In genomic region chr13:29888306-29888705, GRCh38 we compare ENCODE assay signal across 21 cellular contexts. TPM values are rescaled to one million over a fixed set of nuclear protein-coding genes. Genes with fewer than 3 reads are reported as not detected.
DNase-seq lines count a peak whose midpoint lies in the region; ATAC-seq and TF ChIP-seq lines count a peak whose summit lies in the region.
"Had no signal": no experiment of that assay in that cellular context is flagged by ENCODE, and none has a peak within 500 bp of the region (broad histone marks: within the 10 kb centered on the region; RNA-seq: fewer than 3 reads in every experiment).

No MANE protein-coding gene starts in this region.

- no peak overlapping the region for H3K4me3 Mint-ChIP-seq in activated T-cell treated with anti-CD3 and anti-CD28 coated beads, Interleukin-2, amount 50 U/mL, for 24 hours
- H3K4me3 Mint-ChIP-seq: activated CD8-positive, alpha-beta T cell treated with anti-CD3 and anti-CD28 coated beads for 36 hours; naive B cell; stimulated activated memory B cell treated with anti-CD40 and anti-IgM and Interleukin-4, amounts not matched to agents 10 μg/mL and 1 μg/mL and 100 μg/mL, for 72 hours; T-cell had no signal

- H3K4me3 ChIP-seq in gastroesophageal sphincter (no peak overlapping the region), uterus (no peak overlapping the region)
- H3K4me3 ChIP-seq: lung, prostate gland, spleen had no signal

- peaks cover 19% of the 10 kb centered on the region for H3K4me1 Mint-ChIP-seq in activated T-cell treated with anti-CD3 and anti-CD28 coated beads, Interleukin-2, amount 50 U/mL, for 24 hours (ENCODE audit: low read depth)
- H3K4me1 Mint-ChIP-seq: naive B cell; stimulated activated memory B cell treated with anti-CD40 and anti-IgM and Interleukin-4, amounts not matched to agents 10 μg/mL and 1 μg/mL and 100 μg/mL, for 72 hours had no signal

- H3K27me3 ChIP-seq in gastroesophageal sphincter = no peaks in the 10 kb centered on the region
- H3K27me3 ChIP-seq in uterus = no peaks in the 10 kb centered on the region
- H3K27me3 ChIP-seq: spleen had no signal

- no peak for TF ChIP-seq POLR2A in gastroesophageal sphincter (IDR thresholded peaks at IDR 0.05)
- no peak for TF ChIP-seq POLR2A in uterus (IDR thresholded peaks at IDR 0.05)

- no peaks in the 10 kb centered on the region for H3K36me3 ChIP-seq in gastroesophageal sphincter
- H3K36me3 ChIP-seq in uterus = no peaks in the 10 kb centered on the region
- H3K36me3 ChIP-seq: prostate gland, spleen, WERI-Rb-1 had no signal

- peak; percentile 57 for ATAC-seq in gastroesophageal sphincter
- no peak for ATAC-seq in SK-N-SH treated with all-trans-retinoic acid at 6 μM for 48 hours
- ATAC-seq: activated CD8-positive, alpha-beta T cell treated with anti-CD3 and anti-CD28 coated beads for 36 hours; stimulated activated memory B cell treated with anti-CD40 and anti-IgM and Interleukin-4, amounts not matched to agents 10 μg/mL and 1 μg/mL and 100 μg/mL, for 72 hours; T-cell had no signal

- H3K9me3 Mint-ChIP-seq in activated T-cell treated with anti-CD3 and anti-CD28 coated beads, Interleukin-2, amount 50 U/mL, for 24 hours = no peaks in the 10 kb centered on the region
- H3K9me3 Mint-ChIP-seq: activated CD8-positive, alpha-beta T cell treated with anti-CD3 and anti-CD28 coated beads for 36 hours; naive B cell; stimulated activated memory B cell treated with anti-CD40 and anti-IgM and Interleukin-4, amounts not matched to agents 10 μg/mL and 1 μg/mL and 100 μg/mL, for 72 hours; T-cell had no signal

- H3K9me3 ChIP-seq in gastroesophageal sphincter = no peaks in the 10 kb centered on the region
- H3K9me3 ChIP-seq in uterus = no peaks in the 10 kb centered on the region
- H3K9me3 ChIP-seq: prostate gland, spleen had no signal

- DNase-seq in activated T-cell treated with anti-CD3 and anti-CD28 coated beads, Interleukin-2, amount 50 U/mL, for 24 hours = no peak
- DNase-seq in activated T-cell treated with anti-CD3 and anti-CD28 coated beads, Interleukin-2, amount 50 U/mL, for 1 hour = no peak
- no peak for DNase-seq in uterus
- no peak for DNase-seq in CD1c-positive myeloid dendritic cell (ENCODE audit: extremely low spot score)
- DNase-seq in activated naive CD4-positive, alpha-beta T cell treated with Interleukin-2 at 50 U/mL for 16 hours = no peak
- DNase-seq: activated CD8-positive, alpha-beta T cell treated with anti-CD3 and anti-CD28 coated beads for 36 hours; central memory CD4-positive, alpha-beta T cell; effector CD8-positive, alpha-beta T cell; Kasumi-1; naive B cell; NCI-H1930; NCI-H748 treated with DMSO at 0.1 percent for 48 hours; spleen; T-cell; WERI-Rb-1 had no signal

- H3K4me1 ChIP-seq in gastroesophageal sphincter = no peaks in the 10 kb centered on the region
- no peaks in the 10 kb centered on the region for H3K4me1 ChIP-seq in uterus
- H3K4me1 ChIP-seq: prostate gland, spleen had no signal

- H3K36me3 Mint-ChIP-seq in activated T-cell treated with anti-CD3 and anti-CD28 coated beads, Interleukin-2, amount 50 U/mL, for 24 hours (ENCODE audit: low read depth) = no peaks in the 10 kb centered on the region
- H3K36me3 Mint-ChIP-seq: naive B cell; stimulated activated memory B cell treated with anti-CD40 and anti-IgM and Interleukin-4, amounts not matched to agents 10 μg/mL and 1 μg/mL and 100 μg/mL, for 72 hours; T-cell had no signal

- peak overlapping the region; percentile 19 for H3K27ac Mint-ChIP-seq in activated T-cell treated with anti-CD3 and anti-CD28 coated beads, Interleukin-2, amount 50 U/mL, for 24 hours
- H3K27ac Mint-ChIP-seq: activated CD8-positive, alpha-beta T cell treated with anti-CD3 and anti-CD28 coated beads for 36 hours; stimulated activated memory B cell treated with anti-CD40 and anti-IgM and Interleukin-4, amounts not matched to agents 10 μg/mL and 1 μg/mL and 100 μg/mL, for 72 hours; T-cell had no signal

- intact Hi-C loops in uterus (cut with DNase I; ENCODE audit: low total_unique reads) = no loop called here

- peak overlapping the region; percentile 22 for H3K27ac ChIP-seq in angular gyrus (ENCODE audit: low read depth, low read length)
- H3K27ac ChIP-seq in gastroesophageal sphincter = no peak overlapping the region
- peak overlapping the region; percentile 43 to 57 for H3K27ac ChIP-seq in uterus
- H3K27ac ChIP-seq: prostate gland, spleen, WERI-Rb-1 had no signal

- WGBS in gastroesophageal sphincter (ENCODE audit: low coverage in 1 of 2), 2 donors = 78 to 85% methylated on average over 4 of the region's 4 CpGs

- no peaks in the 10 kb centered on the region for H3K27me3 Mint-ChIP-seq in activated T-cell treated with anti-CD3 and anti-CD28 coated beads, Interleukin-2, amount 50 U/mL, for 24 hours
- H3K27me3 Mint-ChIP-seq: activated CD8-positive, alpha-beta T cell treated with anti-CD3 and anti-CD28 coated beads for 36 hours; naive B cell; stimulated activated memory B cell treated with anti-CD40 and anti-IgM and Interleukin-4, amounts not matched to agents 10 μg/mL and 1 μg/mL and 100 μg/mL, for 72 hours; T-cell had no signal

- no peak for TF ChIP-seq CTCF in gastroesophageal sphincter (IDR thresholded peaks at IDR 0.05)
- TF ChIP-seq CTCF in uterus (IDR thresholded peaks at IDR 0.05) = no peak

- TF ChIP-seq EP300 in gastroesophageal sphincter (IDR thresholded peaks at IDR 0.05) = no peak

TF ChIP-seq in SK-N-SH treated with all-trans-retinoic acid at 6 μM for 48 hours, 23 proteins besides CTCF, POLR2A, EP300 and RAD21:
- TF ChIP-seq ZNF565 (CRISPR knock-in tag; conservative IDR thresholded peaks at IDR 0.05; ENCODE audit: low read depth) (no peak), RARB (CRISPR knock-in tag; IDR thresholded peaks at IDR 0.05) (no peak), ZC3H10 (CRISPR knock-in tag; IDR thresholded peaks at IDR 0.05) (no peak), ISL1 (CRISPR knock-in tag; IDR thresholded peaks at IDR 0.05) (no peak), BACH2 (CRISPR knock-in tag; IDR thresholded peaks at IDR 0.05; ENCODE audit: borderline replicate concordance) (no peak), CSDC2 (CRISPR knock-in tag; IDR thresholded peaks at IDR 0.05) (no peak), ARNTL (CRISPR knock-in tag; IDR thresholded peaks at IDR 0.05; ENCODE audit: borderline replicate concordance, low read depth) (no peak), TOX (CRISPR knock-in tag; IDR thresholded peaks at IDR 0.05; ENCODE audit: borderline replicate concordance) (no peak), ZFP30 (CRISPR knock-in tag; IDR thresholded peaks at IDR 0.05) (no peak), ZNF70 (CRISPR knock-in tag; IDR thresholded peaks at IDR 0.05) (no peak), ZNF8 (CRISPR knock-in tag; IDR thresholded peaks at IDR 0.05) (no peak)

RNA-seq across cellular contexts. Expression of gene UBL3, which starts 37.9 kb away (rescaled TPM):
- total RNA-seq in gastroesophageal sphincter (10 to 100 TPM; 36.7 to 46.7 (median 38.6) TPM), uterus (10 to 100 TPM; 30.2 to 59.7 (median 56.8) TPM)

Comparison
In these comparisons a context has a peak if more than half of its experiments do, and no peak if none do; other contexts are left out.
1. H3K27ac ChIP-seq: peak in angular gyrus (single experiment) and uterus (2 of 2); none in gastroesophageal sphincter (0 of 4).